In genomic region chr9:37836386-37836785, GRCh38 we compare ENCODE assay signal across 10 cellular contexts. TPM values are rescaled to one million over a fixed set of nuclear protein-coding genes. Genes with fewer than 3 reads are reported as not detected.
DNase-seq lines count a peak whose midpoint lies in the region; ATAC-seq and TF ChIP-seq lines count a peak whose summit lies in the region.
"Had no signal": no experiment of that assay in that cellular context is flagged by ENCODE, and none has a peak within 500 bp of the region (broad histone marks: within the 10 kb centered on the region; RNA-seq: fewer than 3 reads in every experiment).

No MANE protein-coding gene starts in this region.

- H2AFZ ChIP-seq in hepatocyte = no peak overlapping the region

- no peaks in the 10 kb centered on the region for H3K4me1 ChIP-seq in hepatocyte (ENCODE audit: insufficient read depth)
- H3K4me1 ChIP-seq: right atrium auricular region had no signal

- DNase-seq in GM12865 (ENCODE audit: low read depth) = peak; percentile 71
- no peak for DNase-seq in hepatocyte (ENCODE audit: low spot score)
- no peak for DNase-seq in HuH-7 (ENCODE audit: low spot score)
- DNase-seq in NCI-H446 treated with DMSO at 0.1 percent for 48 hours (lab: John Stamatoyannopoulos, UW) = no peak
- no peak for DNase-seq in AG08395 (ENCODE audit: low spot score)
- DNase-seq: NCI-H446 had no signal

- no peak overlapping the region for H3K4me2 ChIP-seq in hepatocyte

- H3K27me3 ChIP-seq in hepatocyte = no peaks in the 10 kb centered on the region
- H3K27me3 ChIP-seq: right atrium auricular region had no signal

- H3K9me2 ChIP-seq in hepatocyte (replicated peaks; ENCODE audit: insufficient read depth) = no peaks in the 10 kb centered on the region

- WGBS in hepatocyte (ENCODE audit: low lambda C conversion rate, missing lambda C conversion rate) = 94% methylated on average over 2 of the region's 2 CpGs

- no peak overlapping the region for H3K27ac ChIP-seq in hepatocyte
- H3K27ac ChIP-seq: right atrium auricular region had no signal

- no peaks in the 10 kb centered on the region for H3K79me2 ChIP-seq in hepatocyte

- H3K9me3 ChIP-seq in hepatocyte (ENCODE audit: low read depth) = no peaks in the 10 kb centered on the region
- H3K9me3 ChIP-seq: right atrium auricular region had no signal

- TF ChIP-seq CTCF in GM12865 (IDR thresholded peaks at IDR 0.05; ENCODE audit: insufficient read depth, low read depth, low read length, missing control alignments) (no peak), hepatocyte (IDR thresholded peaks at IDR 0.05; ENCODE audit: poor library complexity) (no peak)

- no peaks in the 10 kb centered on the region for H4K20me1 ChIP-seq in hepatocyte (ENCODE audit: insufficient read depth, poor library complexity, severe bottlenecking)

- peak; percentile 68 for ATAC-seq in GM18909 (IDR thresholded peaks at IDR 0.05; ENCODE audit: poor library complexity, unreplicated experiment)
- ATAC-seq in HG02623 (IDR thresholded peaks at IDR 0.05; ENCODE audit: unreplicated experiment) = peak; percentile 82
- peak; percentile 91 for ATAC-seq in HG03565 (IDR thresholded peaks at IDR 0.05; ENCODE audit: unreplicated experiment)

- no peak overlapping the region for H3K4me3 ChIP-seq in GM12865 (ENCODE audit: low read depth, low read length)
- H3K4me3 ChIP-seq in hepatocyte = no peak overlapping the region
- H3K4me3 ChIP-seq: right atrium auricular region had no signal

- no peaks in the 10 kb centered on the region for H3K36me3 ChIP-seq in hepatocyte (replicated peaks; ENCODE audit: insufficient read depth, low read depth)
- H3K36me3 ChIP-seq: right atrium auricular region had no signal

RNA-seq across cellular contexts. Expression of gene DCAF10, which starts 35.8 kb away (rescaled TPM):
- total RNA-seq in hepatocyte = 23.9 and 38.7 TPM in 2 replicates
- 24.4 and 29.2 TPM in 2 replicates for polyA plus RNA-seq in hepatocyte

RNA-seq across cellular contexts. Expression of gene EXOSC3, which starts 51.5 kb away (rescaled TPM):
- total RNA-seq in hepatocyte = 25.4 and 28.5 TPM in 2 replicates
- 43.1 and 48.1 TPM in 2 replicates for polyA plus RNA-seq in hepatocyte
